ENCODE assay signal across 8 cellular contexts in genomic region chr15:52010633-52011595, GRCh38. TPM values are rescaled to one million over a fixed set of nuclear protein-coding genes. Genes with fewer than 3 reads are reported as not detected.
DNase-seq lines count a peak whose midpoint lies in the region; ATAC-seq and TF ChIP-seq lines count a peak whose summit lies in the region.

No MANE protein-coding gene starts in this region.

- WGBS in psoas muscle, 3 donors: 66 to 81% (median 74%) methylated on average over 14 of the region's 14 CpGs

- no peak overlapping the region for H3K4me3 ChIP-seq in psoas muscle
- H3K4me3 ChIP-seq in WERI-Rb-1 (ENCODE audit: low read depth, low read length): no peak overlapping the region

- no peaks in the 10 kb centered on the region for H3K36me3 ChIP-seq in psoas muscle (ENCODE audit: insufficient read depth in 1 of 2, low read depth in 1 of 2)
- no peaks in the 10 kb centered on the region for H3K36me3 ChIP-seq in WERI-Rb-1

- peak overlapping the region; percentile 46 for H3K27ac Mint-ChIP-seq in activated naive CD8-positive, alpha-beta T cell treated with anti-CD3 and anti-CD28 coated beads, Interleukin-2, amount 50 U/mL, for 24 hours

- peak; percentile 20 for ATAC-seq in activated naive CD8-positive, alpha-beta T cell treated with anti-CD3 and anti-CD28 coated beads, Interleukin-2, amount 50 U/mL, for 24 hours
- ATAC-seq in psoas muscle (peak; percentile 47 to 83 (median 60)), HG03280 (IDR thresholded peaks at IDR 0.05; ENCODE audit: unreplicated experiment) (no peak), GM18502 (IDR thresholded peaks at IDR 0.05; ENCODE audit: poor library complexity, unreplicated experiment) (no peak)

- peaks cover 76% of the 10 kb centered on the region for H3K4me1 Mint-ChIP-seq in activated naive CD8-positive, alpha-beta T cell treated with anti-CD3 and anti-CD28 coated beads, Interleukin-2, amount 50 U/mL, for 24 hours

- H3K27ac ChIP-seq in psoas muscle (peak overlapping the region; percentile 23), WERI-Rb-1 (no peak overlapping the region)

- H3K4me3 Mint-ChIP-seq in activated naive CD8-positive, alpha-beta T cell treated with anti-CD3 and anti-CD28 coated beads, Interleukin-2, amount 50 U/mL, for 24 hours: peak overlapping the region; percentile 42

- H3K9me3 Mint-ChIP-seq in activated naive CD8-positive, alpha-beta T cell treated with anti-CD3 and anti-CD28 coated beads, Interleukin-2, amount 50 U/mL, for 24 hours: no peaks in the 10 kb centered on the region

- no peaks in the 10 kb centered on the region for H3K27me3 Mint-ChIP-seq in activated naive CD8-positive, alpha-beta T cell treated with anti-CD3 and anti-CD28 coated beads, Interleukin-2, amount 50 U/mL, for 24 hours

- intact Hi-C loops in psoas muscle (cut with DNase I): no loop called here

- DNase-seq in COR-L47 (lab: John Stamatoyannopoulos, UW) (peak; percentile 15), HPDE6-E6E7 (ENCODE audit: extremely low spot score) (peak; percentile 59), psoas muscle (peak; percentile 40 to 60), SK-N-DZ (ENCODE audit: low spot score) (no peak), WERI-Rb-1 (no peak)
- DNase-seq in activated naive CD8-positive, alpha-beta T cell treated with anti-CD3 and anti-CD28 coated beads, Interleukin-2, amount 50 U/mL, for 24 hours: peak; percentile 56

- no peaks in the 10 kb centered on the region for H3K36me3 Mint-ChIP-seq in activated naive CD8-positive, alpha-beta T cell treated with anti-CD3 and anti-CD28 coated beads, Interleukin-2, amount 50 U/mL, for 24 hours (ENCODE audit: low read depth)

- no peak for TF ChIP-seq CTCF in psoas muscle (IDR thresholded peaks at IDR 0.05)
- no peak for TF ChIP-seq CTCF in WERI-Rb-1 (IDR thresholded peaks at IDR 0.05; ENCODE audit: low read depth, low read length)

- H3K9me3 ChIP-seq in psoas muscle: no peaks in the 10 kb centered on the region
- no peaks in the 10 kb centered on the region for H3K9me3 ChIP-seq in WERI-Rb-1 (ENCODE audit: severe bottlenecking)

- peaks cover 19% of the 10 kb centered on the region for H3K4me1 ChIP-seq in psoas muscle

- no peaks in the 10 kb centered on the region for H3K27me3 ChIP-seq in psoas muscle (ENCODE audit: insufficient read depth in 3 of 3, low read length in 2 of 3)
- H3K27me3 ChIP-seq in WERI-Rb-1 (ENCODE audit: insufficient read depth, low read depth, severe bottlenecking): no peaks in the 10 kb centered on the region

RNA-seq across cellular contexts. Expression of gene MAPK6, which starts 8.1 kb away (rescaled TPM):
- total RNA-seq in psoas muscle: 10 to 100 TPM; 29.4 to 58.5 (median 47.7) TPM
- polyA plus RNA-seq in psoas muscle: 10 to 100 TPM; 21.1 to 62.7 (median 48.5) TPM
- polyA plus RNA-seq in SK-N-DZ (2014; cell fraction: cytosol; rRNA removed): 41.8 and 47.4 TPM in 2 replicates
- 16.2 and 16.5 TPM in 2 replicates for polyA plus RNA-seq in SK-N-DZ (2014; cell fraction: nucleus; rRNA removed)

RNA-seq across cellular contexts. Expression of gene LEO1, which starts 39.3 kb away (rescaled TPM):
- 10 to 100 TPM in 1 of 4 donors, 1 to 10 TPM in 3; 6.2 to 10.2 (median 7.1) TPM for total RNA-seq in psoas muscle
- polyA plus RNA-seq in psoas muscle: 10 to 100 TPM in 2 of 3 donors, 1 to 10 TPM in 1; 7.1 to 18.6 (median 16.3) TPM
- polyA plus RNA-seq in SK-N-DZ (2014; cell fraction: cytosol; rRNA removed): 35.2 and 38.3 TPM in 2 replicates
- 21.0 and 23.0 TPM in 2 replicates for polyA plus RNA-seq in SK-N-DZ (2014; cell fraction: nucleus; rRNA removed)

Comparison
In these comparisons a context has a peak if more than half of its experiments do, and no peak if none do; other contexts are left out.
1. DNase-seq: peak in COR-L47 (single experiment), HPDE6-E6E7 (single experiment), activated naive CD8-positive, alpha-beta T cell treated with anti-CD3 and anti-CD28 coated beads, Interleukin-2, amount 50 U/mL, for 24 hours (single experiment) and psoas muscle (2 of 2); none in SK-N-DZ (single experiment) and WERI-Rb-1 (single experiment).
2. ATAC-seq: peak in activated naive CD8-positive, alpha-beta T cell treated with anti-CD3 and anti-CD28 coated beads, Interleukin-2, amount 50 U/mL, for 24 hours (single experiment) and psoas muscle (4 of 4); none in HG03280 (single experiment) and GM18502 (single experiment).